Comparison of ENCODE assay signal across 10 cellular contexts in the genomic region with DNA sequence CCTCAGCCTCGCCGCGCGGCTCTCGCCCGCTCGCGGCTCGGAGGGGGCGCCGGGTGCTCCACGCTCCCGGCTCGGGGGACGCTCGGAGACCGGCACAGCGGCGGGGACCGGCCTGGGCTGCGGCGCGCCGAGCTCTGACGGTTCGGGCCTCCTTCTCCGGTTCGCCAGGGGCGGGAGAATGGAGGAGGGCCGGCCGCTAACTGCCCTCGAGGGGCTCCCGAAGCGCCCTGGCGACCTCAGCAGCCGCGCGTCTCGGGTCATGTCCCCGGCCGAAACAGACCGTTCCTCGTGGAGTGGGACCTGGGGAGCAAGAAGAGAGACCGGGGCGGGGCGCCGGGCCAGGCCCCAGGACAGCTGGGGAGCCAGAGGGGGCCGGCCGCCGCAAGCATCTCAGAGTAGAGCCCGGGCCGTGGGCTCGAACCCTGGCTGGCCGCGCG. TPM values are rescaled to one million over a fixed set of nuclear protein-coding genes. Genes with fewer than 3 reads are reported as not detected.
A peak's percentile ranks its signal among the peaks of the same experiment; 100 is the strongest.
DNase-seq lines count a peak whose midpoint lies in the region; ATAC-seq, FAIRE-seq and TF ChIP-seq lines count a peak whose summit lies in the region.
"Had no signal": no experiment of that assay in that cellular context is flagged by ENCODE, and none has a peak within 500 bp of the region (broad histone marks: within the 10 kb centered on the region; RNA-seq: fewer than 3 reads in every experiment).

No MANE protein-coding gene starts in this region.

- no peak overlapping the region for H2AK5ac ChIP-seq in mesenchymal stem cell (ENCODE audit: low read length, severe bottlenecking)

- H3K79me2 ChIP-seq in Karpas-422 (ENCODE audit: low read length), result no peaks in the 10 kb centered on the region

- no peaks in the 10 kb centered on the region for H3K36me3 ChIP-seq in bronchial epithelial cell (ENCODE audit: control insufficient read depth, insufficient read depth, low read length)
- H3K36me3 ChIP-seq in mesenchymal stem cell (ENCODE audit: control insufficient read depth in 1 of 2, insufficient read depth in 2 of 2, low read depth in 1 of 2, low read length in 2 of 2), result no peaks in the 10 kb centered on the region
- H3K36me3 ChIP-seq in aorta (ENCODE audit: control insufficient read depth in 1 of 2, insufficient read depth in 2 of 2, low read length in 1 of 2), result no peaks in the 10 kb centered on the region
- H3K36me3 ChIP-seq in Karpas-422 (ENCODE audit: insufficient read depth, low read length), result no peaks in the 10 kb centered on the region

- no peak overlapping the region for H3K4me3 Mint-ChIP-seq in activated naive CD8-positive, alpha-beta T cell treated with anti-CD3 and anti-CD28 coated beads, Interleukin-2, amount 10 ng/mL, durations not matched to agents 7 days and 5 days
- no peak overlapping the region for H3K4me3 Mint-ChIP-seq in activated naive CD8-positive, alpha-beta T cell treated with anti-CD3 and anti-CD28 coated beads for 36 hours

- no peaks in the 10 kb centered on the region for H3K9me3 ChIP-seq in mesenchymal stem cell (ENCODE audit: control insufficient read depth, low read length)
- H3K9me3 ChIP-seq in aorta (ENCODE audit: control insufficient read depth, low read length), result no peaks in the 10 kb centered on the region
- no peaks in the 10 kb centered on the region for H3K9me3 ChIP-seq in Karpas-422 (ENCODE audit: low read length)

- FAIRE-seq in bronchial epithelial cell (lab: Jason Lieb, UNC), result no peak

- H3K14ac ChIP-seq in mesenchymal stem cell (ENCODE audit: low read length in 2 of 2), result no peak overlapping the region

- ATAC-seq in activated naive CD8-positive, alpha-beta T cell treated with anti-CD3 and anti-CD28 coated beads, Interleukin-2, amount 10 ng/mL, durations not matched to agents 7 days and 5 days (ENCODE audit: low read depth), result peak; percentile 15
- no peak for ATAC-seq in aorta (ENCODE audit: low FRiP score)

- peaks cover 39% of the 10 kb centered on the region for H3K4me1 ChIP-seq in mesenchymal stem cell (ENCODE audit: control insufficient read depth, insufficient read depth, low read depth, low read length)
- H3K4me1 ChIP-seq in aorta (ENCODE audit: control insufficient read depth in 1 of 2, insufficient read depth in 2 of 2, low read length in 2 of 2), result no peaks in the 10 kb centered on the region
- no peaks in the 10 kb centered on the region for H3K4me1 ChIP-seq in Karpas-422 (ENCODE audit: low read length)

- 2% methylated on average over 40 of the region's 56 CpGs for WGBS in mesenchymal stem cell
- 0 to 1% methylated on average over 24 to 56 of the region's 56 CpGs for WGBS in aorta, 2 donors

- H3K27ac ChIP-seq in mesenchymal stem cell (ENCODE audit: low read length, poor library complexity, severe bottlenecking) (no peak overlapping the region), aorta (ENCODE audit: low read depth in 1 of 2, low read length in 2 of 2) (no peak overlapping the region), Karpas-422 (ENCODE audit: low read length) (no peak overlapping the region)
- H3K27ac ChIP-seq: C4-2B had no signal

- H3K9me2 ChIP-seq in Karpas-422 (replicated peaks; ENCODE audit: insufficient read depth, low read length), result no peaks in the 10 kb centered on the region

- no peak overlapping the region for H2BK5ac ChIP-seq in mesenchymal stem cell (ENCODE audit: low read depth, low read length, poor library complexity, severe bottlenecking)

- H2BK12ac ChIP-seq in mesenchymal stem cell (ENCODE audit: low read length in 2 of 2), result no peak overlapping the region

- H4K91ac ChIP-seq in mesenchymal stem cell (ENCODE audit: low read length), result no peak overlapping the region

- H3K27ac Mint-ChIP-seq in activated naive CD8-positive, alpha-beta T cell treated with anti-CD3 and anti-CD28 coated beads, Interleukin-2, amount 10 ng/mL, durations not matched to agents 7 days and 5 days, result no peak overlapping the region
- no peak overlapping the region for H3K27ac Mint-ChIP-seq in activated naive CD8-positive, alpha-beta T cell treated with anti-CD3 and anti-CD28 coated beads for 36 hours

- H3K9ac ChIP-seq in mesenchymal stem cell (ENCODE audit: low read length) (no peak overlapping the region), Karpas-422 (ENCODE audit: low read length) (no peak overlapping the region)

- peak; percentile 35 for DNase-seq in activated naive CD8-positive, alpha-beta T cell treated with anti-CD3 and anti-CD28 coated beads, Interleukin-2, amount 10 ng/mL, durations not matched to agents 7 days and 5 days
- no peak for DNase-seq in activated naive CD8-positive, alpha-beta T cell treated with anti-CD3 and anti-CD28 coated beads for 36 hours
- DNase-seq in bronchial epithelial cell (ENCODE audit: low read depth) (no peak), mesenchymal stem cell (no peak), aorta (no peak), NCI-H526 treated with DMSO at 0.1 percent for 48 hours (lab: John Stamatoyannopoulos, UW) (no peak), iPS-NIHi7 (ENCODE audit: extremely low spot score) (no peak), Karpas-422 (no peak)
- DNase-seq: HCEC 1CT had no signal

- TF ChIP-seq CTCF in bronchial epithelial cell (IDR thresholded peaks at IDR 0.05; ENCODE audit: insufficient read depth, low read length, severe bottlenecking), result no peak

- H3K4me3 ChIP-seq in bronchial epithelial cell (ENCODE audit: low read depth, low read length) (peak overlapping the region; percentile 16), mesenchymal stem cell (ENCODE audit: insufficient read depth in 1 of 2, low read depth in 1 of 2, low read length in 2 of 2) (peak overlapping the region; percentile 39 to 53), aorta (ENCODE audit: low read length in 2 of 2) (peak overlapping the region; percentile 56 to 60), Karpas-422 (ENCODE audit: low read length) (no peak overlapping the region)

- no peaks in the 10 kb centered on the region for H4K20me1 ChIP-seq in Karpas-422 (ENCODE audit: insufficient read depth, low read depth, low read length)

- intact Hi-C loops in aorta (cut with DNase I), result no loop called here

- H3K23ac ChIP-seq in mesenchymal stem cell (ENCODE audit: low read length in 2 of 2), result peak overlapping the region in 1 of 2 experiments; percentile 28

- no peaks in the 10 kb centered on the region for H3K79me1 ChIP-seq in mesenchymal stem cell (replicated peaks; ENCODE audit: low read length, poor library complexity, severe bottlenecking)

- H3K27me3 Mint-ChIP-seq in activated naive CD8-positive, alpha-beta T cell treated with anti-CD3 and anti-CD28 coated beads, Interleukin-2, amount 10 ng/mL, durations not matched to agents 7 days and 5 days, result peaks cover 68% of the 10 kb centered on the region
- peaks cover 76% of the 10 kb centered on the region for H3K27me3 Mint-ChIP-seq in activated naive CD8-positive, alpha-beta T cell treated with anti-CD3 and anti-CD28 coated beads for 36 hours

- H4K8ac ChIP-seq in mesenchymal stem cell (ENCODE audit: low read length), result no peak overlapping the region

- peak overlapping the region; percentile 66 for H3K4me2 ChIP-seq in mesenchymal stem cell (ENCODE audit: low read length, poor library complexity, severe bottlenecking)
- no peak overlapping the region for H3K4me2 ChIP-seq in Karpas-422 (ENCODE audit: low read depth, low read length, poor library complexity, severe bottlenecking)

- H2BK15ac ChIP-seq in mesenchymal stem cell (ENCODE audit: low read depth, poor library complexity, severe bottlenecking), result no peak overlapping the region

- POLR2A ChIA-PET in activated naive CD8-positive, alpha-beta T cell treated with anti-CD3 and anti-CD28 coated beads, Interleukin-2, amount 10 ng/mL, durations not matched to agents 7 days and 5 days (lab: Charles Lee), result interaction anchor here (0.9 kb wide), 1 partner anchor 23 kb away, joined by 3 read pairs; no protein-coding TSS in a partner anchor

- H3K27me3 ChIP-seq in bronchial epithelial cell (ENCODE audit: control insufficient read depth, insufficient read depth, low read length) (peaks cover 33% of the 10 kb centered on the region), mesenchymal stem cell (ENCODE audit: control insufficient read depth in 1 of 2, insufficient read depth in 1 of 2, low read length in 2 of 2) (peaks cover 74 to 79% of the 10 kb centered on the region in 2 experiments), aorta (ENCODE audit: control insufficient read depth in 1 of 2, insufficient read depth in 2 of 2, low read length in 1 of 2) (no peaks in the 10 kb centered on the region), Karpas-422 (ENCODE audit: low read length) (no peaks in the 10 kb centered on the region)

- H2BK120ac ChIP-seq in mesenchymal stem cell (ENCODE audit: low read depth, low read length), result no peak overlapping the region

- no peak overlapping the region for H3K4ac ChIP-seq in mesenchymal stem cell (ENCODE audit: low read depth in 1 of 2, low read length in 2 of 2)

- H3K36me3 Mint-ChIP-seq in activated naive CD8-positive, alpha-beta T cell treated with anti-CD3 and anti-CD28 coated beads, Interleukin-2, amount 10 ng/mL, durations not matched to agents 7 days and 5 days, result no peaks in the 10 kb centered on the region
- no peaks in the 10 kb centered on the region for H3K36me3 Mint-ChIP-seq in activated naive CD8-positive, alpha-beta T cell treated with anti-CD3 and anti-CD28 coated beads for 36 hours

- H2AFZ ChIP-seq in mesenchymal stem cell (ENCODE audit: low read depth, low read length), result peak overlapping the region; percentile 36
- no peak overlapping the region for H2AFZ ChIP-seq in Karpas-422 (ENCODE audit: low read length)

- peaks cover 9% of the 10 kb centered on the region for H3K4me1 Mint-ChIP-seq in activated naive CD8-positive, alpha-beta T cell treated with anti-CD3 and anti-CD28 coated beads, Interleukin-2, amount 10 ng/mL, durations not matched to agents 7 days and 5 days
- peaks cover 11% of the 10 kb centered on the region for H3K4me1 Mint-ChIP-seq in activated naive CD8-positive, alpha-beta T cell treated with anti-CD3 and anti-CD28 coated beads for 36 hours

- no peaks in the 10 kb centered on the region for H3K9me3 Mint-ChIP-seq in activated naive CD8-positive, alpha-beta T cell treated with anti-CD3 and anti-CD28 coated beads, Interleukin-2, amount 10 ng/mL, durations not matched to agents 7 days and 5 days
- no peaks in the 10 kb centered on the region for H3K9me3 Mint-ChIP-seq in activated naive CD8-positive, alpha-beta T cell treated with anti-CD3 and anti-CD28 coated beads for 36 hours

- H3K18ac ChIP-seq in mesenchymal stem cell (ENCODE audit: low read depth in 1 of 2, low read length in 2 of 2), result no peak overlapping the region

RNA-seq across cellular contexts. Expression of a gene that starts 0.3 kb away (rescaled TPM):
- total RNA-seq in activated naive CD8-positive, alpha-beta T cell treated with anti-CD3 and anti-CD28 coated beads, Interleukin-2, amount 10 ng/mL, durations not matched to agents 7 days and 5 days, result not detected
- total RNA-seq in activated naive CD8-positive, alpha-beta T cell treated with anti-CD3 and anti-CD28 coated beads for 36 hours, result not detected
- under 0.01 and 0.13 TPM in 2 replicates for total RNA-seq in bronchial epithelial cell
- 0.23 TPM for polyA plus RNA-seq in mesenchymal stem cell (2013, experiment 1 of 2)
- 0.29 TPM for polyA plus RNA-seq in mesenchymal stem cell (2013, experiment 2 of 2)
- total RNA-seq in aorta, result 1 to 10 TPM; 1.1 to 3.8 TPM
- not detected for polyA plus RNA-seq in aorta
- total RNA-seq in Karpas-422 (2014; rRNA removed; shearing (Covaris generic); ENCODE audit: low replicate concordance), result 0.07 and 0.18 TPM in 2 replicates
